21 cellular contexts compared by ENCODE assay signal in genomic region chr17:4059656-4060055, GRCh38.
DNase-seq lines count a peak whose midpoint lies in the region; ATAC-seq, FAIRE-seq and TF ChIP-seq lines count a peak whose summit lies in the region.
"Had no signal": no experiment of that assay in that cellular context is flagged by ENCODE, and none has a peak within 500 bp of the region (broad histone marks: within the 10 kb centered on the region; RNA-seq: fewer than 3 reads in every experiment).

No MANE protein-coding gene starts in this region.

- no peak overlapping the region for H3K4me3 ChIP-seq in CD8-positive, alpha-beta memory T cell (ENCODE audit: low read length)
- no peak overlapping the region for H3K4me3 ChIP-seq in HepG2 (replicated peaks in 1 of 3; ENCODE audit: insufficient read depth in 1 of 3, low read depth in 2 of 3, low read length in 3 of 3)
- H3K4me3 ChIP-seq in esophagus muscularis mucosa: no peak overlapping the region
- no peak overlapping the region for H3K4me3 ChIP-seq in gastroesophageal sphincter
- H3K4me3 ChIP-seq: GM23248, PC-9, SJCRH30 had no signal

- no peak for TF ChIP-seq RAD21 in HepG2 (CRISPR knock-in tag; IDR thresholded peaks at IDR 0.05)

- H3K36me3 ChIP-seq in CD8-positive, alpha-beta memory T cell (ENCODE audit: insufficient read depth, low read length): peaks cover 81% of the 10 kb centered on the region
- peaks cover 17 to 55% of the 10 kb centered on the region in 2 experiments for H3K36me3 ChIP-seq in HepG2 (replicated peaks in 1 of 2; ENCODE audit: control insufficient read depth in 1 of 2, insufficient read depth in 2 of 2, low read length in 2 of 2)
- peaks cover 73 to 100% (median 100%) of the 10 kb centered on the region in 4 donors for H3K36me3 ChIP-seq in esophagus muscularis mucosa
- H3K36me3 ChIP-seq in gastroesophageal sphincter: peaks cover 19 to 100% of the 10 kb centered on the region in 2 donors

- DNase-seq in A172 (ENCODE audit: low spot score) (peak; percentile 11), HepG2 (ENCODE audit: low spot score) (no peak), esophagus muscularis mucosa (ENCODE audit: extremely low spot score) (no peak)
- no peak for DNase-seq in CD8-positive, alpha-beta memory T cell
- DNase-seq: ACHN, AML-193, Calu3, GM23248, HCEC 1CT, NCI-H1048, NCI-H146, NCI-H2081, NCI-H510A, NCI-H82, PC-9, SJCRH30 had no signal

- H3K27me3 Mint-ChIP-seq in CD8-positive, alpha-beta memory T cell: no peaks in the 10 kb centered on the region
- no peaks in the 10 kb centered on the region for H3K27me3 Mint-ChIP-seq in activated naive CD8-positive, alpha-beta T cell

- intact Hi-C loops in HepG2 (cut with micrococcal nuclease; ENCODE audit: unreplicated experiment) (no loop called here), esophagus muscularis mucosa (cut with DNase I) (no loop called here)

- H3K4me1 ChIP-seq in CD8-positive, alpha-beta memory T cell (ENCODE audit: insufficient read depth, low read length): no peaks in the 10 kb centered on the region
- H3K4me1 ChIP-seq in HepG2 (ENCODE audit: insufficient read depth, low read length) (no peaks in the 10 kb centered on the region), esophagus muscularis mucosa (no peaks in the 10 kb centered on the region), gastroesophageal sphincter (no peaks in the 10 kb centered on the region)
- H3K4me1 ChIP-seq: SJCRH30 had no signal

- CTCF ChIA-PET in CD8-positive, alpha-beta memory T cell (lab: Charles Lee): no interaction called here
- CTCF ChIA-PET in HepG2 (lab: Yijun Ruan, JAX; ENCODE audit: low intra/inter-chr PET ratio, low total read pairs): no interaction called here

- ATAC-seq in HepG2 (no peak), gastroesophageal sphincter (no peak), GM19324 (IDR thresholded peaks at IDR 0.05; ENCODE audit: low FRiP score, unreplicated experiment) (no peak)

- no peak for TF ChIP-seq POLR2A in HepG2 (IDR thresholded peaks at IDR 0.05; ENCODE audit: insufficient read depth in 1 of 2, low read depth in 2 of 2, low read length in 2 of 2)
- no peak for TF ChIP-seq POLR2A in esophagus muscularis mucosa (IDR thresholded peaks at IDR 0.05; ENCODE audit: low read depth)
- TF ChIP-seq POLR2A in gastroesophageal sphincter (IDR thresholded peaks at IDR 0.05): no peak

- no peaks in the 10 kb centered on the region for H3K27me3 ChIP-seq in CD8-positive, alpha-beta memory T cell (ENCODE audit: insufficient read depth, low read length, poor library complexity, severe bottlenecking)
- H3K27me3 ChIP-seq in HepG2 (ENCODE audit: control insufficient read depth in 1 of 2, insufficient read depth in 2 of 2, low read length in 2 of 2) (no peaks in the 10 kb centered on the region), esophagus muscularis mucosa (no peaks in the 10 kb centered on the region), gastroesophageal sphincter (no peaks in the 10 kb centered on the region)
- H3K27me3 ChIP-seq: SJCRH30 had no signal

- no peak for FAIRE-seq in HepG2 (lab: Jason Lieb, UNC)

- H3K4me2 ChIP-seq in HepG2 (ENCODE audit: low read depth, low read length): no peak overlapping the region
- H3K4me2 ChIP-seq: KMS-11, PC-9 had no signal

- no peaks in the 10 kb centered on the region for H3K4me1 Mint-ChIP-seq in CD8-positive, alpha-beta memory T cell
- H3K4me1 Mint-ChIP-seq in activated naive CD8-positive, alpha-beta T cell (ENCODE audit: low read depth): peaks cover 4% of the 10 kb centered on the region
- H3K4me1 Mint-ChIP-seq: CD14-positive monocyte had no signal

- in situ Hi-C loops in HepG2 (cut with HindIII; ENCODE audit: extremely low pct_ligation_motif_present, low pct_unique_long_range_greater_than_20kb): no loop called here

- no peaks in the 10 kb centered on the region for H3K79me2 ChIP-seq in HepG2 (ENCODE audit: insufficient read depth, low read length)

- H3K9me3 ChIP-seq in CD8-positive, alpha-beta memory T cell (ENCODE audit: low read length): no peaks in the 10 kb centered on the region
- H3K9me3 ChIP-seq in HepG2 (ENCODE audit: low read length) (no peaks in the 10 kb centered on the region), esophagus muscularis mucosa (no peaks in the 10 kb centered on the region), gastroesophageal sphincter (no peaks in the 10 kb centered on the region)
- H3K9me3 ChIP-seq: SJCRH30 had no signal

- TF ChIP-seq EP300 in HepG2 (IDR thresholded peaks at IDR 0.05; ENCODE audit: low read depth in 2 of 2, low read length in 2 of 2): no peak
- TF ChIP-seq EP300 in HepG2 (CRISPR knock-in tag; IDR thresholded peaks at IDR 0.05; ENCODE audit: borderline replicate concordance): no peak
- no peak for TF ChIP-seq EP300 in esophagus muscularis mucosa (IDR thresholded peaks at IDR 0.05)
- no peak for TF ChIP-seq EP300 in gastroesophageal sphincter (IDR thresholded peaks at IDR 0.05)

- H3K9me3 Mint-ChIP-seq in CD8-positive, alpha-beta memory T cell: no peaks in the 10 kb centered on the region
- no peaks in the 10 kb centered on the region for H3K9me3 Mint-ChIP-seq in activated naive CD8-positive, alpha-beta T cell (ENCODE audit: low read depth)
- H3K9me3 Mint-ChIP-seq: CD14-positive monocyte had no signal

- H2AFZ ChIP-seq in HepG2 (ENCODE audit: low read length): no peak overlapping the region
- H2AFZ ChIP-seq: GM23248, PC-9 had no signal

- H3K27ac Mint-ChIP-seq in CD8-positive, alpha-beta memory T cell: peak overlapping the region in 6 of 8 donors; percentile 3 to 89 (median 40)
- H3K27ac Mint-ChIP-seq in activated naive CD8-positive, alpha-beta T cell: peak overlapping the region; percentile 42

- POLR2A ChIA-PET in CD8-positive, alpha-beta memory T cell (lab: Charles Lee): no interaction called here
- POLR2A ChIA-PET in HepG2 (lab: Yijun Ruan, JAX): no interaction called here

- H4K20me1 ChIP-seq in HepG2 (ENCODE audit: insufficient read depth, low read length): no peaks in the 10 kb centered on the region

- 95% methylated on average over 3 of the region's 3 CpGs for WGBS in HepG2 (ENCODE audit: low lambda C conversion rate)
- WGBS in esophagus muscularis mucosa: 97% methylated on average over 3 of the region's 3 CpGs
- WGBS in gastroesophageal sphincter (ENCODE audit: low coverage in 1 of 2), 2 donors: 89 to 100% methylated on average over 3 of the region's 3 CpGs

- H3K4me3 Mint-ChIP-seq in CD8-positive, alpha-beta memory T cell: no peak overlapping the region
- H3K4me3 Mint-ChIP-seq in activated naive CD8-positive, alpha-beta T cell: no peak overlapping the region
- H3K4me3 Mint-ChIP-seq: CD14-positive monocyte had no signal

- H3K9ac ChIP-seq in HepG2 (ENCODE audit: insufficient read depth, low read depth, low read length): no peak overlapping the region
- H3K9ac ChIP-seq: GM23248, KMS-11 had no signal

- H3K27ac ChIP-seq in CD8-positive, alpha-beta memory T cell (ENCODE audit: low read depth, low read length): no peak overlapping the region
- no peak overlapping the region for H3K27ac ChIP-seq in HepG2 (ENCODE audit: extremely low read length, insufficient read depth, low read length)
- H3K27ac ChIP-seq in esophagus muscularis mucosa (replicated peaks in 1 of 4): no peak overlapping the region
- H3K27ac ChIP-seq in gastroesophageal sphincter: no peak overlapping the region
- H3K27ac ChIP-seq: GM23248, KMS-11, PC-9, SJCRH30 had no signal

- no peak for TF ChIP-seq CTCF in HepG2 (CRISPR knock-in tag; IDR thresholded peaks at IDR 0.05)
- no peak for TF ChIP-seq CTCF in esophagus muscularis mucosa (IDR thresholded peaks at IDR 0.05)
- no peak for TF ChIP-seq CTCF in gastroesophageal sphincter (IDR thresholded peaks at IDR 0.05)

- H3K36me3 Mint-ChIP-seq in CD8-positive, alpha-beta memory T cell: peaks cover 6 to 62% (median 17%) of the 10 kb centered on the region in 3 donors
- peaks cover 9% of the 10 kb centered on the region for H3K36me3 Mint-ChIP-seq in activated naive CD8-positive, alpha-beta T cell

- no TSS peak for BruUV-seq in HepG2 (replicated peaks; lab: Mats Ljungman, UMichigan)

TF ChIP-seq in HepG2, 621 proteins besides CTCF, POLR2A, EP300 and RAD21:
- TF ChIP-seq ZNF737 (CRISPR knock-in tag; IDR thresholded peaks at IDR 0.05; ENCODE audit: borderline replicate concordance) (no peak), ATF7 (IDR thresholded peaks at IDR 0.05) (peak; percentile 92), ATF7 (CRISPR knock-in tag; IDR thresholded peaks at IDR 0.05) (no peak), CREB1 (IDR thresholded peaks at IDR 0.05) (peak; percentile 62; the same call in 1 of the 2 replicates), CREB1 (CRISPR knock-in tag; IDR thresholded peaks at IDR 0.05) (no peak), ZNF691 (CRISPR knock-in tag; IDR thresholded peaks at IDR 0.05; ENCODE audit: borderline replicate concordance, low read depth) (no peak), FOXC1 (CRISPR knock-in tag; IDR thresholded peaks at IDR 0.05; ENCODE audit: borderline replicate concordance) (no peak), SATB2 (CRISPR knock-in tag; IDR thresholded peaks at IDR 0.05) (no peak)
